8 cellular contexts compared by ENCODE assay signal in the genomic region with DNA sequence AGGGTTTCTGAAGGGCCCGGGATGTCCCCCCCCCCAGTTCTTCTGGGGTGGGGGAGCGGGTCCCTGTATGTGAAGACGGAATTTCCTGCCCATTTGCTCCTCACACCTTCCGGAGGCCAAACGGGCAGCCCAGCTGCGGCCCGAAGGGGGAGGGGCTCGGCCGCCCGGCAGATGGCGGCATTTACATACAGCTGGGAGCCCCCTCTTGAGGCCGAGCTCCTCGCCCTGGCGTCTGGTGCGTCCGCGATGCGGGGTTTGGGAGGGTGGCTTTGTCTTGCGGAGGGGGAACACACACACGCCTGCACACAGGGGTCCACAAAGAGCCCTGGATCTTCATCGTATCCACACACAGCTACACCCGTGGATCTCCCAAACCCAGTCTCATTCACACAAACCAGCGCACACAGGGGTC. TPM values are rescaled to one million over a fixed set of nuclear protein-coding genes. Genes with fewer than 3 reads are reported as not detected.
DNase-seq lines count a peak whose midpoint lies in the region; ATAC-seq and TF ChIP-seq lines count a peak whose summit lies in the region.

No MANE protein-coding gene starts in this region.

- no peaks in the 10 kb centered on the region for H3K9me3 Mint-ChIP-seq in activated naive CD8-positive, alpha-beta T cell treated with anti-CD3 and anti-CD28 coated beads for 36 hours

- H3K36me3 Mint-ChIP-seq in activated naive CD8-positive, alpha-beta T cell treated with anti-CD3 and anti-CD28 coated beads for 36 hours: no peaks in the 10 kb centered on the region

- H3K27me3 Mint-ChIP-seq in activated naive CD8-positive, alpha-beta T cell treated with anti-CD3 and anti-CD28 coated beads for 36 hours: peaks cover 54% of the 10 kb centered on the region

- H3K4me3 ChIP-seq in HAP-1 (peak overlapping the region; percentile 6), thyroid gland (replicated peaks in 1 of 3) (no peak overlapping the region)

- in situ Hi-C loops in HAP-1 (cut with MboI; ENCODE audit: low sequenced_read_pairs): no loop called here

- H3K9me3 ChIP-seq in HAP-1 (no peaks in the 10 kb centered on the region; the same call in 1 of the 2 replicates), thyroid gland (no peaks in the 10 kb centered on the region)

- H3K36me3 ChIP-seq in HAP-1 (replicated peaks) (no peaks in the 10 kb centered on the region), thyroid gland (no peaks in the 10 kb centered on the region)

- WGBS in thyroid gland, 2 donors: 2% methylated on average over 10 to 23 of the region's 23 CpGs

- H3K27me3 ChIP-seq in HAP-1 (ENCODE audit: low read depth): no peaks in the 10 kb centered on the region
- peaks cover 7% of the 10 kb centered on the region for H3K27me3 ChIP-seq in thyroid gland

- H3K4me1 ChIP-seq in HAP-1: peaks cover 11% of the 10 kb centered on the region
- H3K4me1 ChIP-seq in thyroid gland: peaks cover 0 to 21% of the 10 kb centered on the region in 2 donors

- intact Hi-C loops in thyroid gland (cut with DNase I): loop anchor here (5.0 kb wide), 1 partner anchor 39 kb away; no protein-coding TSS in a partner anchor

- ATAC-seq in GM18907 (IDR thresholded peaks at IDR 0.05; ENCODE audit: unreplicated experiment): no peak

- no peak overlapping the region for H3K27ac Mint-ChIP-seq in activated naive CD8-positive, alpha-beta T cell treated with anti-CD3 and anti-CD28 coated beads for 36 hours

- TF ChIP-seq CTCF in thyroid gland (IDR thresholded peaks at IDR 0.05): peak in 4 of 6 experiments; percentile 13 to 50 (median 38)

- no peak for TF ChIP-seq POLR2A in thyroid gland (IDR thresholded peaks at IDR 0.05)

- H3K27ac ChIP-seq in thyroid gland: no peak overlapping the region

- DNase-seq in CD1c-positive myeloid dendritic cell (ENCODE audit: extremely low spot score) (peak; percentile 19), HAP-1 (ENCODE audit: low spot score in 2 of 2) (peak; percentile 59 to 79), NCI-H510A treated with DMSO at 0.1 percent for 48 hours (lab: John Stamatoyannopoulos, UW) (peak; percentile 72), islet precursor cell (peak; percentile 83), thyroid gland (peak; percentile 33 to 40), epidermal melanocyte (ENCODE audit: insufficient read length, low spot score) (no peak)
- DNase-seq in activated naive CD8-positive, alpha-beta T cell treated with anti-CD3 and anti-CD28 coated beads for 36 hours: no peak

- H3K4me3 Mint-ChIP-seq in activated naive CD8-positive, alpha-beta T cell treated with anti-CD3 and anti-CD28 coated beads for 36 hours: peak overlapping the region; percentile 15

- peaks cover 14% of the 10 kb centered on the region for H3K4me1 Mint-ChIP-seq in activated naive CD8-positive, alpha-beta T cell treated with anti-CD3 and anti-CD28 coated beads for 36 hours

RNA-seq across cellular contexts. Expression of gene DLL3, which starts 0.9 kb away (rescaled TPM):
- total RNA-seq in activated naive CD8-positive, alpha-beta T cell treated with anti-CD3 and anti-CD28 coated beads for 36 hours: 1 to 10 TPM; 1.1 to 1.4 TPM
- total RNA-seq in thyroid gland: under 1 TPM in 1 of 4 donors, not detected in 3; 0.56 TPM

RNA-seq across cellular contexts. Expression of gene SELENOV, which starts 17.1 kb away (rescaled TPM):
- total RNA-seq in activated naive CD8-positive, alpha-beta T cell treated with anti-CD3 and anti-CD28 coated beads for 36 hours: not detected
- total RNA-seq in thyroid gland: 1 to 10 TPM; 2.5 to 4.4 (median 3.3) TPM

RNA-seq across cellular contexts. Expression of gene TIMM50, which starts 17.2 kb away (rescaled TPM):
- 100 to 1,000 TPM; 133 to 137 TPM for total RNA-seq in activated naive CD8-positive, alpha-beta T cell treated with anti-CD3 and anti-CD28 coated beads for 36 hours
- 10 to 100 TPM; 74.4 to 86.5 (median 84.5) TPM for total RNA-seq in thyroid gland

RNA-seq across cellular contexts. Expression of gene EID2B, which starts 34.8 kb away (rescaled TPM):
- 1 to 10 TPM; 2.4 to 2.7 TPM for total RNA-seq in activated naive CD8-positive, alpha-beta T cell treated with anti-CD3 and anti-CD28 coated beads for 36 hours
- 1 to 10 TPM; 2.4 to 7.1 (median 4.4) TPM for total RNA-seq in thyroid gland

RNA-seq across cellular contexts. Expression of gene EID2, which starts 42.1 kb away (rescaled TPM):
- total RNA-seq in activated naive CD8-positive, alpha-beta T cell treated with anti-CD3 and anti-CD28 coated beads for 36 hours: 10 to 100 TPM; 13.6 to 14.2 TPM
- total RNA-seq in thyroid gland: 10 to 100 TPM; 15.3 to 24.4 (median 19.8) TPM

Comparison
In these comparisons a context has a peak if more than half of its experiments do, and no peak if none do; other contexts are left out.
1. DNase-seq: peak in CD1c-positive myeloid dendritic cell (single experiment), HAP-1 (2 of 2), NCI-H510A treated with DMSO at 0.1 percent for 48 hours (single experiment), islet precursor cell (single experiment) and thyroid gland (2 of 2); none in activated naive CD8-positive, alpha-beta T cell treated with anti-CD3 and anti-CD28 coated beads for 36 hours (single experiment) and epidermal melanocyte (single experiment).